Comparison of ENCODE assay signal across 10 cellular contexts in genomic region chr10:119301397-119301796, GRCh38.
DNase-seq lines count a peak whose midpoint lies in the region; ATAC-seq, FAIRE-seq and TF ChIP-seq lines count a peak whose summit lies in the region.
"Had no signal": no experiment of that assay in that cellular context is flagged by ENCODE, and none has a peak within 500 bp of the region (broad histone marks: within the 10 kb centered on the region; RNA-seq: fewer than 3 reads in every experiment).

No MANE protein-coding gene starts in this region.

- H3K4me3 Mint-ChIP-seq in CD14-positive monocyte (peak overlapping the region; percentile 47 to 61), activated B cell treated with CpG ODN at 0.5 μM for 24 hours (peak overlapping the region; percentile 57)

- H3K9ac ChIP-seq in K562 (ENCODE audit: insufficient read depth in 1 of 2, low read depth in 2 of 2, low read length in 2 of 2) = no peak overlapping the region

- FAIRE-seq in K562 (lab: Jason Lieb, UNC) = no peak

- H3K27me3 ChIP-seq in K562 (ENCODE audit: control insufficient read depth in 2 of 2, insufficient read depth in 2 of 2, low read length in 2 of 2) (no peaks in the 10 kb centered on the region), ovary (no peaks in the 10 kb centered on the region)

- no peak for TF ChIP-seq EP300 in K562 (IDR thresholded peaks at IDR 0.05; ENCODE audit: low read length)
- no peak for TF ChIP-seq EP300 in ovary (IDR thresholded peaks at IDR 0.05)

- peaks cover 29% of the 10 kb centered on the region for H3K4me1 Mint-ChIP-seq in CD14-positive monocyte
- peaks cover 77% of the 10 kb centered on the region for H3K4me1 Mint-ChIP-seq in activated B cell treated with CpG ODN at 0.5 μM for 24 hours

- H2AFZ ChIP-seq in K562 (ENCODE audit: low read depth, low read length) = peak overlapping the region; percentile 39; the same call in 1 of the 2 replicates

- H3K36me3 Mint-ChIP-seq in CD14-positive monocyte = peaks cover 5 to 16% of the 10 kb centered on the region in 2 donors
- peaks cover 15% of the 10 kb centered on the region for H3K36me3 Mint-ChIP-seq in activated B cell treated with CpG ODN at 0.5 μM for 24 hours (ENCODE audit: low read depth)

- no peak for TF ChIP-seq CTCF in CD14-positive monocyte (IDR thresholded peaks at IDR 0.05)
- no peak for TF ChIP-seq CTCF in activated B cell treated with CpG ODN at 0.5 μM for 24 hours (IDR thresholded peaks at IDR 0.05)
- TF ChIP-seq CTCF in K562 (IDR thresholded peaks at IDR 0.05 in 2 of 3, conservative IDR thresholded peaks at IDR 0.05 in 1 of 3; ENCODE audit: insufficient read depth in 2 of 3, low read depth in 1 of 3, low read length in 3 of 3) = no peak
- TF ChIP-seq CTCF in GM10266 (IDR thresholded peaks at IDR 0.05; ENCODE audit: control insufficient read depth, insufficient read depth, low read depth, missing control alignments) = no peak
- no peak for TF ChIP-seq CTCF in ovary (IDR thresholded peaks at IDR 0.05)

- H3K79me2 ChIP-seq in K562 (ENCODE audit: control insufficient read depth, insufficient read depth, low read length) = no peaks in the 10 kb centered on the region

- intact Hi-C loops in CD14-positive monocyte (cut with micrococcal nuclease) (loop anchor here (10.0 kb wide), 2 partner anchors 93 to 97 kb away; partner anchors contain the start of gene GRK5 (in 1 of the 2)), activated B cell treated with CpG ODN at 0.5 μM for 24 hours (cut with micrococcal nuclease) (no loop called here), K562 (cut with micrococcal nuclease) (no loop called here), ovary (cut with DNase I) (no loop called here)

- DNase-seq in CD14-positive monocyte (ENCODE audit: low spot score) (peak; percentile 60), activated B cell treated with CpG ODN at 0.5 μM for 24 hours (no peak), K562 (ENCODE audit: extremely low read depth in 1 of 4, low spot score in 3 of 4) (no peak), GM10266 (ENCODE audit: extremely low spot score) (no peak), ovary (no peak)
- DNase-seq in stimulated activated CD4-positive, alpha-beta T cell treated with anti-CD3 and anti-CD28 coated beads, Interleukin-1b, Interleukin-23, amount 100 ng/mL, for 1 hour (ENCODE audit: low read depth in 2 of 2) = peak; percentile 13 to 21
- DNase-seq: AML-193, SW 1271 had no signal

- H3K9me3 Mint-ChIP-seq in CD14-positive monocyte = peaks cover 6 to 14% (median 9%) of the 10 kb centered on the region in 7 donors
- H3K9me3 Mint-ChIP-seq in activated B cell treated with CpG ODN at 0.5 μM for 24 hours = peaks cover 3% of the 10 kb centered on the region

- H4K20me1 ChIP-seq in K562 (replicated peaks; ENCODE audit: control insufficient read depth, insufficient read depth, low read length) = no peaks in the 10 kb centered on the region

- H3K4me1 ChIP-seq in K562 (replicated peaks in 1 of 2; ENCODE audit: control insufficient read depth in 2 of 2, insufficient read depth in 2 of 2, low read length in 2 of 2) (peaks cover 4 to 12% of the 10 kb centered on the region in 2 experiments; a peak in 3 of 5 replicates), ovary (ENCODE audit: insufficient read depth) (peaks cover 4% of the 10 kb centered on the region)

- no peaks in the 10 kb centered on the region for H3K36me3 ChIP-seq in K562 (ENCODE audit: control insufficient read depth, insufficient read depth, low read length)
- H3K36me3 ChIP-seq in ovary = no peaks in the 10 kb centered on the region

- no peaks in the 10 kb centered on the region for H3K9me1 ChIP-seq in K562 (ENCODE audit: control insufficient read depth, insufficient read depth, low read length)

- no peak overlapping the region for H3K27ac ChIP-seq in K562 (ENCODE audit: extremely low read depth, low read depth, low read length)
- no peak overlapping the region for H3K27ac ChIP-seq in ovary

- no peak overlapping the region for H3K4me3 ChIP-seq in K562
- no peak overlapping the region for H3K4me3 ChIP-seq in ovary

- no TSS peak for BruUV-seq in K562 (replicated peaks; lab: Mats Ljungman, UMichigan)

- 47% methylated on average over 8 of the region's 8 CpGs for WGBS in K562 (ENCODE audit: insufficient coverage, low coverage, missing lambda C conversion rate)
- WGBS in ovary, 3 donors = 69 to 83% (median 78%) methylated on average over 8 of the region's 8 CpGs

- H3K27me3 Mint-ChIP-seq in CD14-positive monocyte (ENCODE audit: low read depth in 3 of 3) (peaks cover 5 to 14% (median 12%) of the 10 kb centered on the region in 3 donors), activated B cell treated with CpG ODN at 0.5 μM for 24 hours (no peaks in the 10 kb centered on the region)

- in situ Hi-C loops in K562 (cut with MboI) = no loop called here

- no peak for TF ChIP-seq RAD21 in K562 (CRISPR knock-in tag; conservative IDR thresholded peaks at IDR 0.05 in 1 of 2, IDR thresholded peaks at IDR 0.05 in 1 of 2)

- POLR2A ChIA-PET in activated B cell treated with CpG ODN at 0.5 μM for 24 hours (lab: Charles Lee) (interaction anchor here (1.3 to 2.1 kb wide), 3 partner anchors 30 to 241 kb away, joined by 4 to 7 read pairs (median 6); partner anchors contain the start of gene RGS10), K562 (lab: Yijun Ruan, JAX) (interaction anchor here (0.7 kb wide), 1 partner anchor 31 kb away, joined by 3 read pairs; no protein-coding TSS in a partner anchor)

- CTCF ChIA-PET in activated B cell treated with CpG ODN at 0.5 μM for 24 hours (lab: Charles Lee) = interaction anchor here (0.9 to 1.6 kb wide), 2 partner anchors 92 to 95 kb away, joined by 3 to 7 read pairs; partner anchors contain the start of gene GRK5
- CTCF ChIA-PET in K562 (lab: Yijun Ruan, JAX; ENCODE audit: low intra/inter-chr PET ratio) = no interaction called here

- H3K27ac Mint-ChIP-seq in CD14-positive monocyte (peak overlapping the region in 2 of 7 donors; percentile 18 to 81), activated B cell treated with CpG ODN at 0.5 μM for 24 hours (peak overlapping the region; percentile 92)

- ATAC-seq in activated B cell treated with CpG ODN at 0.5 μM for 24 hours (ENCODE audit: low read depth) = peak; percentile 14
- no peak for ATAC-seq in K562
- no peak for ATAC-seq in HG03159 (IDR thresholded peaks at IDR 0.05; ENCODE audit: unreplicated experiment)
- ATAC-seq in GM18502 (IDR thresholded peaks at IDR 0.05; ENCODE audit: poor library complexity, unreplicated experiment) = no peak

- H3K9me3 ChIP-seq in K562 (replicated peaks; ENCODE audit: control insufficient read depth, insufficient read depth, low read depth, low read length) (no peaks in the 10 kb centered on the region), ovary (no peaks in the 10 kb centered on the region)

- H3K4me2 ChIP-seq in K562 (ENCODE audit: insufficient read depth, low read length) = no peak overlapping the region

- no peak for TF ChIP-seq POLR2A in K562 (conservative IDR thresholded peaks at IDR 0.05)
- no peak for TF ChIP-seq POLR2A in ovary (IDR thresholded peaks at IDR 0.05)

TF ChIP-seq in K562, 482 proteins besides CTCF, POLR2A, EP300 and RAD21:
- TF ChIP-seq FOXP4 (CRISPR knock-in tag; IDR thresholded peaks at IDR 0.05; ENCODE audit: borderline replicate concordance) (no peak), CCAR2 (IDR thresholded peaks at IDR 0.05; ENCODE audit: low read depth, low read length) (no peak), SMARCC2 (IDR thresholded peaks at IDR 0.05; ENCODE audit: low read depth) (no peak), ZNF174 (CRISPR knock-in tag; IDR thresholded peaks at IDR 0.05) (no peak)

Comparison
In these comparisons a context has a peak if more than half of its experiments do, and no peak if none do; other contexts are left out.
1. DNase-seq: peak in CD14-positive monocyte (single experiment) and stimulated activated CD4-positive, alpha-beta T cell treated with anti-CD3 and anti-CD28 coated beads, Interleukin-1b, Interleukin-23, amount 100 ng/mL, for 1 hour (2 of 2); none in activated B cell treated with CpG ODN at 0.5 μM for 24 hours (single experiment), K562 (0 of 4), GM10266 (single experiment) and ovary (0 of 5).
2. intact Hi-C loops: an anchor here in CD14-positive monocyte (10.0 kb wide); none called in activated B cell treated with CpG ODN at 0.5 μM for 24 hours, K562 and ovary.